Comparison of ENCODE assay signal across 20 cellular contexts in genomic region chr13:42028113-42028799, GRCh38. TPM values are rescaled to one million over a fixed set of nuclear protein-coding genes. Genes with fewer than 3 reads are reported as not detected.
A peak's percentile ranks its signal among the peaks of the same experiment; 100 is the strongest.
DNase-seq lines count a peak whose midpoint lies in the region; ATAC-seq, FAIRE-seq and TF ChIP-seq lines count a peak whose summit lies in the region.
"Had no signal": no experiment of that assay in that cellular context is flagged by ENCODE, and none has a peak within 500 bp of the region (broad histone marks: within the 10 kb centered on the region; RNA-seq: fewer than 3 reads in every experiment).

No MANE protein-coding gene starts in this region.

- ATAC-seq in T-helper 17 cell (no peak), left lung (peak; percentile 77)
- ATAC-seq: activated CD4-positive, CD25-positive, alpha-beta regulatory T cell treated with anti-CD3 and anti-CD28 coated beads, Interleukin-2, amount 50 U/mL, for 24 hours; Right ventricle myocardium inferior had no signal

- no peaks in the 10 kb centered on the region for H3K9me3 Mint-ChIP-seq in activated CD4-positive, alpha-beta T cell treated with anti-CD3 and anti-CD28 coated beads, Interleukin-2, amount 10 ng/mL, durations not matched to agents 7 days and 5 days

- in situ Hi-C loops in brain microvascular endothelial cell (cut with HindIII; ENCODE audit: low pct_ligation_motif_present, low sequenced_read_pairs): no loop called here

- no peaks in the 10 kb centered on the region for H3K27me3 ChIP-seq in left lung
- H3K27me3 ChIP-seq in small intestine (ENCODE audit: control insufficient read depth in 2 of 2, insufficient read depth in 2 of 2, low read length in 2 of 2): no peaks in the 10 kb centered on the region
- no peaks in the 10 kb centered on the region for H3K27me3 ChIP-seq in brain microvascular endothelial cell (replicated peaks)
- H3K27me3 ChIP-seq: ascending aorta, tibial artery had no signal

- peaks cover 33% of the 10 kb centered on the region for H3K27me3 Mint-ChIP-seq in T-helper 17 cell
- peaks cover 2% of the 10 kb centered on the region for H3K27me3 Mint-ChIP-seq in activated CD4-positive, alpha-beta T cell treated with anti-CD3 and anti-CD28 coated beads, Interleukin-2, amount 10 ng/mL, durations not matched to agents 7 days and 5 days

- no peak for FAIRE-seq in small intestine (lab: Jason Lieb, UNC)

- H3K4me3 ChIP-seq in left lung (no peak overlapping the region), small intestine (ENCODE audit: low read depth in 1 of 2, low read length in 2 of 2) (no peak overlapping the region), brain microvascular endothelial cell (ENCODE audit: low read depth, low read length) (no peak overlapping the region)
- H3K4me3 ChIP-seq: ascending aorta, coronary artery, skin epidermis, tibial artery had no signal

- H3K4me1 ChIP-seq in left lung: no peaks in the 10 kb centered on the region
- H3K4me1 ChIP-seq in small intestine (ENCODE audit: control insufficient read depth in 2 of 2, insufficient read depth in 1 of 2, low read depth in 1 of 2, low read length in 1 of 2): no peaks in the 10 kb centered on the region
- H3K4me1 ChIP-seq: ascending aorta, tibial artery had no signal

- no peak for TF ChIP-seq CTCF in left lung (IDR thresholded peaks at IDR 0.05)
- no peak for TF ChIP-seq CTCF in brain microvascular endothelial cell (IDR thresholded peaks at IDR 0.05; ENCODE audit: low read depth, low read length, missing control alignments)

- CTCF ChIA-PET in activated CD4-positive, alpha-beta T cell treated with anti-CD3 and anti-CD28 coated beads, Interleukin-2, amount 10 ng/mL, durations not matched to agents 7 days and 5 days (lab: Charles Lee): interaction anchor here (1.6 kb wide), 1 partner anchor 20 kb away, joined by 4 read pairs; the partner anchor contains the start of gene DGKH

- H3K27ac ChIP-seq in left lung (no peak overlapping the region), small intestine (ENCODE audit: low read depth in 1 of 2, low read length in 1 of 2) (peak overlapping the region; percentile 53 to 65), brain microvascular endothelial cell (no peak overlapping the region)
- H3K27ac ChIP-seq: ascending aorta, coronary artery, skin epidermis, tibial artery had no signal

- peak overlapping the region; percentile 49 for H3K27ac Mint-ChIP-seq in T-helper 17 cell
- no peak overlapping the region for H3K27ac Mint-ChIP-seq in activated CD4-positive, alpha-beta T cell treated with anti-CD3 and anti-CD28 coated beads, Interleukin-2, amount 10 ng/mL, durations not matched to agents 7 days and 5 days

- DNase-seq in HT-29 (ENCODE audit: low spot score) (peak; percentile 97), T-helper 17 cell (no peak), left lung (no peak), small intestine (peak; percentile 94), hepatic stellate cell (ENCODE audit: low spot score) (no peak), brain microvascular endothelial cell (no peak)
- DNase-seq in activated CD4-positive, alpha-beta T cell treated with anti-CD3 and anti-CD28 coated beads, Interleukin-2, amount 10 ng/mL, durations not matched to agents 7 days and 5 days: no peak
- DNase-seq: activated gamma-delta T cell; EL; Kasumi-1; NCI-H1436 treated with DMSO at 0.1 percent for 48 hours; NCI-H226; NK-92 treated with Interleukin-12 subunit alpha and Interleukin-12 subunit beta, amount 100 ng/mL, for 24 hours; T-helper 2 cell; tibial artery had no signal

- H3K4me1 Mint-ChIP-seq in T-helper 17 cell: peaks cover 4% of the 10 kb centered on the region
- no peaks in the 10 kb centered on the region for H3K4me1 Mint-ChIP-seq in activated CD4-positive, alpha-beta T cell treated with anti-CD3 and anti-CD28 coated beads, Interleukin-2, amount 10 ng/mL, durations not matched to agents 7 days and 5 days

- H3K9me3 ChIP-seq in T-helper 17 cell (ENCODE audit: control insufficient read depth, low read length, poor library complexity, severe bottlenecking): no peaks in the 10 kb centered on the region
- no peaks in the 10 kb centered on the region for H3K9me3 ChIP-seq in left lung
- H3K9me3 ChIP-seq in small intestine (ENCODE audit: control insufficient read depth, low read depth): no peaks in the 10 kb centered on the region
- H3K9me3 ChIP-seq: ascending aorta, tibial artery had no signal

- H3K36me3 ChIP-seq in left lung (no peaks in the 10 kb centered on the region), small intestine (ENCODE audit: control insufficient read depth in 2 of 2, insufficient read depth in 2 of 2, low read length in 2 of 2) (no peaks in the 10 kb centered on the region), brain microvascular endothelial cell (replicated peaks) (no peaks in the 10 kb centered on the region)
- H3K36me3 ChIP-seq: ascending aorta, tibial artery had no signal

- intact Hi-C loops in left lung (cut with DNase I): no loop called here

- peaks cover 6% of the 10 kb centered on the region for H3K36me3 Mint-ChIP-seq in T-helper 17 cell (ENCODE audit: low read depth)
- H3K36me3 Mint-ChIP-seq in activated CD4-positive, alpha-beta T cell treated with anti-CD3 and anti-CD28 coated beads, Interleukin-2, amount 10 ng/mL, durations not matched to agents 7 days and 5 days (ENCODE audit: low read depth): no peaks in the 10 kb centered on the region

- H3K4me3 Mint-ChIP-seq in T-helper 17 cell: no peak overlapping the region
- H3K4me3 Mint-ChIP-seq in activated CD4-positive, alpha-beta T cell treated with anti-CD3 and anti-CD28 coated beads, Interleukin-2, amount 10 ng/mL, durations not matched to agents 7 days and 5 days: no peak overlapping the region

- WGBS in small intestine, 3 donors: 15 to 40% (median 29%) methylated on average over 3 of the region's 3 CpGs

- POLR2A ChIA-PET in activated CD4-positive, alpha-beta T cell treated with anti-CD3 and anti-CD28 coated beads, Interleukin-2, amount 10 ng/mL, durations not matched to agents 7 days and 5 days (lab: Charles Lee): no interaction called here

RNA-seq across cellular contexts. Expression of gene DGKH, which starts 20.2 kb away (rescaled TPM):
- total RNA-seq in HT-29 (2014; rRNA removed; shearing (Covaris generic)): 22.3 and 25.1 TPM in 2 replicates
- total RNA-seq in T-helper 17 cell (10 to 100 TPM; 10.4 to 10.7 TPM), left lung (10 to 100 TPM; 15.4 to 17.1 TPM)
- polyA plus RNA-seq in small intestine: 1 to 10 TPM in 1 of 3 donors, under 1 TPM in 2; 0.45 to 3.4 (median 0.54) TPM
- 10 to 100 TPM; 17.3 to 18.2 TPM for total RNA-seq in activated CD4-positive, alpha-beta T cell treated with anti-CD3 and anti-CD28 coated beads, Interleukin-2, amount 10 ng/mL, durations not matched to agents 7 days and 5 days

Comparison
In these comparisons a context has a peak if more than half of its experiments do, and no peak if none do; other contexts are left out.
1. DNase-seq: peak in HT-29 (single experiment) and small intestine (single experiment); none in T-helper 17 cell (0 of 3), left lung (0 of 2), hepatic stellate cell (single experiment), activated CD4-positive, alpha-beta T cell treated with anti-CD3 and anti-CD28 coated beads, Interleukin-2, amount 10 ng/mL, durations not matched to agents 7 days and 5 days (single experiment) and brain microvascular endothelial cell (single experiment).
2. H3K27ac ChIP-seq: peak in small intestine (2 of 2); none in left lung (0 of 2) and brain microvascular endothelial cell (single experiment).